In genomic region chr15:99511529-99511864, GRCh38 we compare ENCODE assay signal across 13 cellular contexts. TPM values are rescaled to one million over a fixed set of nuclear protein-coding genes. Genes with fewer than 3 reads are reported as not detected.
DNase-seq lines count a peak whose midpoint lies in the region; ATAC-seq and TF ChIP-seq lines count a peak whose summit lies in the region.
"Had no signal": no experiment of that assay in that cellular context is flagged by ENCODE, and none has a peak within 500 bp of the region (broad histone marks: within the 10 kb centered on the region; RNA-seq: fewer than 3 reads in every experiment).

No MANE protein-coding gene starts in this region.

- peaks cover 1% of the 10 kb centered on the region for H3K9me3 Mint-ChIP-seq in memory B cell
- H3K9me3 Mint-ChIP-seq in activated naive CD8-positive, alpha-beta T cell treated with anti-CD3 and anti-CD28 coated beads, Interleukin-2, amount 50 U/mL, for 24 hours: no peaks in the 10 kb centered on the region
- no peaks in the 10 kb centered on the region for H3K9me3 Mint-ChIP-seq in endodermal cell
- H3K9me3 Mint-ChIP-seq: activated CD4-positive, alpha-beta T cell treated with anti-CD3 and anti-CD28 coated beads, Interleukin-2, amount 10 ng/mL, durations not matched to agents 7 days and 5 days had no signal

- H3K27ac Mint-ChIP-seq in memory B cell (peak overlapping the region; percentile 92), endodermal cell (no peak overlapping the region)
- no peak overlapping the region for H3K27ac Mint-ChIP-seq in activated naive CD8-positive, alpha-beta T cell treated with anti-CD3 and anti-CD28 coated beads, Interleukin-2, amount 50 U/mL, for 24 hours
- H3K27ac Mint-ChIP-seq: activated CD4-positive, alpha-beta T cell treated with anti-CD3 and anti-CD28 coated beads, Interleukin-2, amount 10 ng/mL, durations not matched to agents 7 days and 5 days had no signal

- peak overlapping the region; percentile 7 for H2AFZ ChIP-seq in mammary epithelial cell (ENCODE audit: low read depth, low read length)

- H3K4me1 ChIP-seq in heart right ventricle: peaks cover 0 to 65% (median 50%) of the 10 kb centered on the region in 9 donors
- peaks cover 7% of the 10 kb centered on the region for H3K4me1 ChIP-seq in mammary epithelial cell (ENCODE audit: insufficient read depth, low read length)
- no peaks in the 10 kb centered on the region for H3K4me1 ChIP-seq in aorta (ENCODE audit: control insufficient read depth in 1 of 2, insufficient read depth in 2 of 2, low read length in 2 of 2)
- no peaks in the 10 kb centered on the region for H3K4me1 ChIP-seq in endodermal cell (ENCODE audit: control insufficient read depth, insufficient read depth, low read length)

- H3K36me3 Mint-ChIP-seq in memory B cell: peaks cover 2% of the 10 kb centered on the region
- H3K36me3 Mint-ChIP-seq in activated naive CD8-positive, alpha-beta T cell treated with anti-CD3 and anti-CD28 coated beads, Interleukin-2, amount 50 U/mL, for 24 hours (ENCODE audit: low read depth): peaks cover 1% of the 10 kb centered on the region
- no peaks in the 10 kb centered on the region for H3K36me3 Mint-ChIP-seq in endodermal cell (ENCODE audit: low read depth)

- H3K27ac ChIP-seq in heart right ventricle (peak overlapping the region in 9 of 10 donors; percentile 4 to 79 (median 63)), mammary epithelial cell (ENCODE audit: insufficient read depth, low read depth, low read length) (no peak overlapping the region), aorta (ENCODE audit: low read depth in 1 of 2, low read length in 2 of 2) (peak overlapping the region; percentile 28 to 44), endodermal cell (ENCODE audit: low read depth, low read length) (no peak overlapping the region)

- H3K4me3 ChIP-seq in heart right ventricle (peak overlapping the region in 2 of 10 donors; percentile 3 to 22), mammary epithelial cell (replicated peaks in 1 of 3; ENCODE audit: insufficient read depth in 1 of 3, low read depth in 2 of 3, low read length in 3 of 3) (no peak overlapping the region), aorta (ENCODE audit: low read length in 2 of 2) (no peak overlapping the region), endodermal cell (ENCODE audit: low read length) (no peak overlapping the region)
- H3K4me3 ChIP-seq: dorsolateral prefrontal cortex had no signal

- H3K9ac ChIP-seq in mammary epithelial cell (ENCODE audit: insufficient read depth, low read length) (no peak overlapping the region), endodermal cell (ENCODE audit: extremely low read depth, low read length, poor library complexity, severe bottlenecking) (no peak overlapping the region)

- no peaks in the 10 kb centered on the region for H3K79me2 ChIP-seq in mammary epithelial cell (ENCODE audit: insufficient read depth, low read length)

- H3K27me3 Mint-ChIP-seq in memory B cell (no peaks in the 10 kb centered on the region), endodermal cell (ENCODE audit: insufficient read depth) (no peaks in the 10 kb centered on the region)
- no peaks in the 10 kb centered on the region for H3K27me3 Mint-ChIP-seq in activated naive CD8-positive, alpha-beta T cell treated with anti-CD3 and anti-CD28 coated beads, Interleukin-2, amount 50 U/mL, for 24 hours
- H3K27me3 Mint-ChIP-seq: activated CD4-positive, alpha-beta T cell treated with anti-CD3 and anti-CD28 coated beads, Interleukin-2, amount 10 ng/mL, durations not matched to agents 7 days and 5 days had no signal

- CTCF ChIA-PET in mammary epithelial cell (lab: Charles Lee; ENCODE audit: low non-redundant PET): no interaction called here

- H3K4me2 ChIP-seq in mammary epithelial cell (ENCODE audit: insufficient read depth, low read depth, low read length): no peak overlapping the region

- H3K27me3 ChIP-seq in heart right ventricle: no peaks in the 10 kb centered on the region
- H3K27me3 ChIP-seq in mammary epithelial cell (ENCODE audit: insufficient read depth, low read length): no peaks in the 10 kb centered on the region
- no peaks in the 10 kb centered on the region for H3K27me3 ChIP-seq in aorta (ENCODE audit: control insufficient read depth in 1 of 2, insufficient read depth in 2 of 2, low read length in 1 of 2)
- H3K27me3 ChIP-seq in endodermal cell (ENCODE audit: control insufficient read depth, insufficient read depth, low read length, poor library complexity, severe bottlenecking): no peaks in the 10 kb centered on the region
- H3K27me3 ChIP-seq: dorsolateral prefrontal cortex had no signal

- in situ Hi-C loops in mammary epithelial cell (cut with MboI; ENCODE audit: low sequenced_read_pairs in 2 of 2): no loop called here

- H3K36me3 ChIP-seq in heart right ventricle: no peaks in the 10 kb centered on the region
- no peaks in the 10 kb centered on the region for H3K36me3 ChIP-seq in mammary epithelial cell (ENCODE audit: insufficient read depth, low read length)
- no peaks in the 10 kb centered on the region for H3K36me3 ChIP-seq in aorta (ENCODE audit: control insufficient read depth in 1 of 2, insufficient read depth in 2 of 2, low read length in 1 of 2)
- no peaks in the 10 kb centered on the region for H3K36me3 ChIP-seq in endodermal cell (ENCODE audit: control insufficient read depth, insufficient read depth, low read length)

- no peaks in the 10 kb centered on the region for H4K20me1 ChIP-seq in mammary epithelial cell (ENCODE audit: insufficient read depth, low read length)

- no peak for DNase-seq in heart right ventricle
- DNase-seq in cardiac septum (ENCODE audit: low spot score): no peak
- DNase-seq in mammary epithelial cell: no peak
- no peak for DNase-seq in memory B cell (ENCODE audit: low spot score in 2 of 2)
- DNase-seq in aorta: no peak
- no peak for DNase-seq in NCI-H1417 treated with DMSO at 0.1 percent for 48 hours (lab: John Stamatoyannopoulos, UW)
- no peak for DNase-seq in activated naive CD8-positive, alpha-beta T cell treated with anti-CD3 and anti-CD28 coated beads, Interleukin-2, amount 50 U/mL, for 24 hours
- no peak for DNase-seq in endodermal cell
- DNase-seq: activated CD4-positive, alpha-beta T cell treated with anti-CD3 and anti-CD28 coated beads, Interleukin-2, amount 10 ng/mL, durations not matched to agents 7 days and 5 days; dorsolateral prefrontal cortex; naive thymus-derived CD4-positive, alpha-beta T cell; NCI-H2029 treated with DMSO at 0.1 percent for 48 hours; stimulated activated naive CD8-positive, alpha-beta T cell treated with anti-CD3 and anti-CD28 coated beads, Interleukin-15, Interleukin-2, amounts not matched to agents 100 U/mL and 50 U/mL, for 24 hours had no signal

- H3K4me3 Mint-ChIP-seq in memory B cell (peak overlapping the region; percentile 71), endodermal cell (no peak overlapping the region)
- H3K4me3 Mint-ChIP-seq in activated naive CD8-positive, alpha-beta T cell treated with anti-CD3 and anti-CD28 coated beads, Interleukin-2, amount 50 U/mL, for 24 hours: no peak overlapping the region
- H3K4me3 Mint-ChIP-seq: activated CD4-positive, alpha-beta T cell treated with anti-CD3 and anti-CD28 coated beads, Interleukin-2, amount 10 ng/mL, durations not matched to agents 7 days and 5 days; naive thymus-derived CD4-positive, alpha-beta T cell had no signal

- peaks cover 0 to 7% (median 0%) of the 10 kb centered on the region in 11 donors for H3K9me3 ChIP-seq in heart right ventricle
- H3K9me3 ChIP-seq in mammary epithelial cell (replicated peaks; ENCODE audit: insufficient read depth, low read length): no peaks in the 10 kb centered on the region
- H3K9me3 ChIP-seq in aorta (ENCODE audit: control insufficient read depth, low read length): no peaks in the 10 kb centered on the region
- H3K9me3 ChIP-seq in endodermal cell (ENCODE audit: control insufficient read depth, low read length): no peaks in the 10 kb centered on the region

- intact Hi-C loops in heart right ventricle (cut with DNase I): loop anchor here in 1 of 10 donors (10.0 kb wide), 1 partner anchor 53 kb away; the partner anchor contains the start of gene MEF2A
- intact Hi-C loops in cardiac septum (cut with DNase I): no loop called here
- intact Hi-C loops in mammary epithelial cell (cut with micrococcal nuclease): loop anchor here (5.0 kb wide), 1 partner anchor 104 kb away; no protein-coding TSS in a partner anchor
- intact Hi-C loops in aorta (cut with DNase I): no loop called here

- dilution Hi-C loops in mammary epithelial cell (cut with HindIII; ENCODE audit: low sequenced_read_pairs): no loop called here

- 6 to 12% methylated on average over 6 of the region's 6 CpGs for WGBS in heart right ventricle, 2 donors
- 19% methylated on average over 6 of the region's 6 CpGs for WGBS in mammary epithelial cell (ENCODE audit: low coverage, missing lambda C conversion rate)
- WGBS in aorta, 2 donors: 0 to 3% methylated on average over 6 of the region's 6 CpGs
- WGBS in endodermal cell (ENCODE audit: insufficient coverage in 1 of 2, insufficient read length in 1 of 2), 2 experiments: 94 to 96% methylated on average over 4 to 6 of the region's 6 CpGs

- ATAC-seq in heart right ventricle (no peak), memory B cell (ENCODE audit: low read depth) (no peak), aorta (ENCODE audit: low FRiP score) (no peak)
- ATAC-seq in activated naive CD8-positive, alpha-beta T cell treated with anti-CD3 and anti-CD28 coated beads, Interleukin-2, amount 50 U/mL, for 24 hours: no peak
- ATAC-seq: naive thymus-derived CD4-positive, alpha-beta T cell had no signal

- TF ChIP-seq CTCF in heart right ventricle (IDR thresholded peaks at IDR 0.05) (no peak), mammary epithelial cell (conservative IDR thresholded peaks at IDR 0.05 in 1 of 2, IDR thresholded peaks at IDR 0.05 in 1 of 2; ENCODE audit: extremely low read depth in 1 of 2, insufficient read depth in 1 of 2, low read depth in 1 of 2, low read length in 2 of 2) (no peak), endodermal cell (conservative IDR thresholded peaks at IDR 0.05) (no peak)

- H3K4me1 Mint-ChIP-seq in memory B cell: peaks cover 68% of the 10 kb centered on the region
- H3K4me1 Mint-ChIP-seq in activated naive CD8-positive, alpha-beta T cell treated with anti-CD3 and anti-CD28 coated beads, Interleukin-2, amount 50 U/mL, for 24 hours: peaks cover 73% of the 10 kb centered on the region
- no peaks in the 10 kb centered on the region for H3K4me1 Mint-ChIP-seq in endodermal cell

- BruUV-seq in mammary epithelial cell (replicated peaks; lab: Mats Ljungman, UMichigan): no TSS peak

RNA-seq across cellular contexts. Expression of gene MEF2A, which starts 54.3 kb away (rescaled TPM):
- total RNA-seq in heart right ventricle (100 to 1,000 TPM; 121 to 194 (median 173) TPM), cardiac septum (195 TPM), mammary epithelial cell (10 to 100 TPM; 39.8 to 46.0 TPM), aorta (100 to 1,000 TPM; 150 to 160 TPM), endodermal cell (10 to 100 TPM; 23.5 to 28.6 TPM)
- polyA plus RNA-seq in heart right ventricle (10 to 100 TPM; 31.2 to 67.7 TPM), mammary epithelial cell (19.0 TPM), aorta (10 to 100 TPM; 27.2 to 35.8 TPM)
- polyA minus RNA-seq in mammary epithelial cell: 26.4 TPM
- polyA plus RNA-seq in endodermal cell (2013, experiment 1 of 2): 26.4 TPM
- polyA plus RNA-seq in endodermal cell (2013, experiment 2 of 2): 27.9 TPM

Comparison
In these comparisons a context has a peak if more than half of its experiments do, and no peak if none do; other contexts are left out.
1. H3K27ac ChIP-seq: peak in heart right ventricle (9 of 10) and aorta (2 of 2); none in mammary epithelial cell (single experiment) and endodermal cell (single experiment).